22 cellular contexts compared by ENCODE assay signal in genomic region chr11:91800208-91800914, GRCh38.
DNase-seq lines count a peak whose midpoint lies in the region; ATAC-seq and TF ChIP-seq lines count a peak whose summit lies in the region.
"Had no signal": no experiment of that assay in that cellular context is flagged by ENCODE, and none has a peak within 500 bp of the region (broad histone marks: within the 10 kb centered on the region; RNA-seq: fewer than 3 reads in every experiment).

No MANE protein-coding gene starts in this region.

- H3K4me1 Mint-ChIP-seq in activated CD8-positive, alpha-beta T cell treated with anti-CD3 and anti-CD28 coated beads for 36 hours (ENCODE audit: low read depth), result no peaks in the 10 kb centered on the region
- no peaks in the 10 kb centered on the region for H3K4me1 Mint-ChIP-seq in activated naive CD4-positive, alpha-beta T cell treated with anti-CD3 and anti-CD28 coated beads for 36 hours (ENCODE audit: low read depth)
- H3K4me1 Mint-ChIP-seq: IgD-negative memory B cell had no signal

- no peak overlapping the region for H3K27ac Mint-ChIP-seq in activated CD8-positive, alpha-beta T cell treated with anti-CD3 and anti-CD28 coated beads for 36 hours
- no peak overlapping the region for H3K27ac Mint-ChIP-seq in activated naive CD4-positive, alpha-beta T cell treated with anti-CD3 and anti-CD28 coated beads for 36 hours
- H3K27ac Mint-ChIP-seq: CD4-positive, alpha-beta T cell; IgD-negative memory B cell had no signal

- H2BK5ac ChIP-seq in neuronal stem cell (ENCODE audit: low read length), result no peak overlapping the region

- H3K4me3 ChIP-seq in AG10803 (ENCODE audit: low read length) (no peak overlapping the region), MG63 (no peak overlapping the region), neuronal stem cell (ENCODE audit: low read length in 2 of 2) (no peak overlapping the region)
- H3K4me3 ChIP-seq: BLaER1, GM12878, GM23248, HAP-1 had no signal

- H3K4me3 Mint-ChIP-seq in activated CD8-positive, alpha-beta T cell treated with anti-CD3 and anti-CD28 coated beads for 36 hours, result no peak overlapping the region
- H3K4me3 Mint-ChIP-seq in activated naive CD4-positive, alpha-beta T cell treated with anti-CD3 and anti-CD28 coated beads for 36 hours, result no peak overlapping the region
- H3K4me3 Mint-ChIP-seq: CD4-positive, alpha-beta T cell; IgD-negative memory B cell had no signal

- H2BK120ac ChIP-seq in neuronal stem cell (ENCODE audit: low read depth, low read length), result peak overlapping the region; percentile 91

- H3K9me3 Mint-ChIP-seq in activated CD8-positive, alpha-beta T cell treated with anti-CD3 and anti-CD28 coated beads for 36 hours, result peaks cover 4% of the 10 kb centered on the region
- H3K9me3 Mint-ChIP-seq in activated naive CD4-positive, alpha-beta T cell treated with anti-CD3 and anti-CD28 coated beads for 36 hours, result no peaks in the 10 kb centered on the region

- DNase-seq in AG10803 (ENCODE audit: low read depth), result peak; percentile 7
- DNase-seq in MG63, result peak; percentile 16
- DNase-seq in neuronal stem cell (ENCODE audit: low spot score), result no peak
- DNase-seq in activated CD8-positive, alpha-beta T cell treated with anti-CD3 and anti-CD28 coated beads for 36 hours, result no peak
- no peak for DNase-seq in activated naive CD4-positive, alpha-beta T cell treated with anti-CD3 and anti-CD28 coated beads for 36 hours
- DNase-seq in A172 (ENCODE audit: low spot score), result no peak
- DNase-seq in superior temporal gyrus (ENCODE audit: extremely low spot score), result no peak
- DNase-seq: CD4-positive, alpha-beta T cell; COR-L47; DMS79; GM23248; MV-4-11; NCI-H1105 treated with DMSO at 0.1 percent for 48 hours; NCI-H2029 treated with DMSO at 0.1 percent for 48 hours; NCI-H2171; NCI-H526 treated with DMSO at 0.1 percent for 48 hours; OCI-M1 had no signal

- CTCF ChIA-PET in activated CD8-positive, alpha-beta T cell treated with anti-CD3 and anti-CD28 coated beads for 36 hours (lab: Charles Lee), result no interaction called here
- CTCF ChIA-PET in activated naive CD4-positive, alpha-beta T cell treated with anti-CD3 and anti-CD28 coated beads for 36 hours (lab: Charles Lee), result no interaction called here

- H3K79me1 ChIP-seq in neuronal stem cell (ENCODE audit: low read depth, low read length), result no peaks in the 10 kb centered on the region

- no peaks in the 10 kb centered on the region for H3K9me3 ChIP-seq in MG63
- no peaks in the 10 kb centered on the region for H3K9me3 ChIP-seq in neuronal stem cell (replicated peaks in 1 of 2; ENCODE audit: control insufficient read depth in 2 of 2, insufficient read depth in 1 of 2, low read depth in 1 of 2, low read length in 2 of 2)
- H3K9me3 ChIP-seq: BLaER1, HAP-1 had no signal

- peak overlapping the region; percentile 53 for H4K91ac ChIP-seq in neuronal stem cell (ENCODE audit: low read depth, low read length, poor library complexity)

- H3K4me1 ChIP-seq in neuronal stem cell (ENCODE audit: control insufficient read depth in 2 of 2, insufficient read depth in 1 of 2, low read depth in 1 of 2, low read length in 2 of 2), result peaks cover 9% of the 10 kb centered on the region in 2 donors
- H3K4me1 ChIP-seq: BLaER1 had no signal

- TF ChIP-seq CTCF in AG10803 (conservative IDR thresholded peaks at IDR 0.05; ENCODE audit: low read length), result no peak
- TF ChIP-seq CTCF in activated CD8-positive, alpha-beta T cell treated with anti-CD3 and anti-CD28 coated beads for 36 hours (IDR thresholded peaks at IDR 0.05), result no peak

- no peaks in the 10 kb centered on the region for H3K36me3 ChIP-seq in MG63
- H3K36me3 ChIP-seq in neuronal stem cell (replicated peaks in 1 of 2; ENCODE audit: control insufficient read depth in 2 of 2, insufficient read depth in 2 of 2, low read length in 2 of 2), result no peaks in the 10 kb centered on the region
- H3K36me3 ChIP-seq: BLaER1, HAP-1 had no signal

- H3K9ac ChIP-seq in neuronal stem cell (ENCODE audit: low read depth, low read length, poor library complexity), result peak overlapping the region; percentile 60
- H3K9ac ChIP-seq: BLaER1, GM23248 had no signal

- intact Hi-C loops in activated CD8-positive, alpha-beta T cell treated with anti-CD3 and anti-CD28 coated beads for 36 hours (cut with micrococcal nuclease), result no loop called here
- intact Hi-C loops in activated naive CD4-positive, alpha-beta T cell treated with anti-CD3 and anti-CD28 coated beads for 36 hours (cut with micrococcal nuclease), result no loop called here

- no peak overlapping the region for H3K27ac ChIP-seq in neuronal stem cell (replicated peaks; ENCODE audit: low read length)
- H3K27ac ChIP-seq: BLaER1, GM23248 had no signal

- H3K14ac ChIP-seq in neuronal stem cell (ENCODE audit: low read length), result no peak overlapping the region

- H4K8ac ChIP-seq in neuronal stem cell (ENCODE audit: low read depth, low read length), result peak overlapping the region; percentile 17

- ATAC-seq in esophagus mucosa, result peak; percentile 22
- no peak for ATAC-seq in activated CD8-positive, alpha-beta T cell treated with anti-CD3 and anti-CD28 coated beads for 36 hours
- ATAC-seq: GM12878 had no signal

- H2BK12ac ChIP-seq in neuronal stem cell (ENCODE audit: low read length), result peak overlapping the region; percentile 84

- POLR2A ChIA-PET in activated CD8-positive, alpha-beta T cell treated with anti-CD3 and anti-CD28 coated beads for 36 hours (lab: Charles Lee), result no interaction called here

- H3K4ac ChIP-seq in neuronal stem cell (ENCODE audit: low read length), result peak overlapping the region; percentile 66

- H3K27me3 Mint-ChIP-seq in activated CD8-positive, alpha-beta T cell treated with anti-CD3 and anti-CD28 coated beads for 36 hours, result no peaks in the 10 kb centered on the region
- H3K27me3 Mint-ChIP-seq in activated naive CD4-positive, alpha-beta T cell treated with anti-CD3 and anti-CD28 coated beads for 36 hours (ENCODE audit: low read depth), result no peaks in the 10 kb centered on the region
- H3K27me3 Mint-ChIP-seq: CD4-positive, alpha-beta T cell; IgD-negative memory B cell had no signal

- H3K23ac ChIP-seq in neuronal stem cell (ENCODE audit: low read depth, low read length, poor library complexity), result no peak overlapping the region

- peak overlapping the region; percentile 94 for H2BK15ac ChIP-seq in neuronal stem cell (ENCODE audit: low read length)

- no peak overlapping the region for H2AK5ac ChIP-seq in neuronal stem cell (ENCODE audit: low read depth, low read length)

- H3K27me3 ChIP-seq in MG63, result no peaks in the 10 kb centered on the region
- H3K27me3 ChIP-seq in neuronal stem cell (ENCODE audit: control insufficient read depth in 3 of 3, insufficient read depth in 3 of 3, low read depth in 1 of 3, low read length in 3 of 3), result no peaks in the 10 kb centered on the region
- H3K27me3 ChIP-seq: BLaER1 had no signal

- H3K18ac ChIP-seq in neuronal stem cell (ENCODE audit: low read length), result peak overlapping the region; percentile 83

- H2AFZ ChIP-seq in neuronal stem cell (ENCODE audit: low read length), result no peak overlapping the region
- H2AFZ ChIP-seq: GM23248 had no signal

- no CpG with 5 or more reads among the region's 9 CpGs for WGBS in neuronal stem cell (ENCODE audit: extremely low coverage in 2 of 2, insufficient read length in 2 of 2, insufficient replicate concordance in 1 of 2), 2 donors

- no peaks in the 10 kb centered on the region for H3K36me3 Mint-ChIP-seq in activated CD8-positive, alpha-beta T cell treated with anti-CD3 and anti-CD28 coated beads for 36 hours (ENCODE audit: low read depth)
- no peaks in the 10 kb centered on the region for H3K36me3 Mint-ChIP-seq in activated naive CD4-positive, alpha-beta T cell treated with anti-CD3 and anti-CD28 coated beads for 36 hours (ENCODE audit: low read depth)
- H3K36me3 Mint-ChIP-seq: IgD-negative memory B cell had no signal

- no peak overlapping the region for H3K4me2 ChIP-seq in neuronal stem cell (ENCODE audit: insufficient read depth, low read length, poor library complexity, severe bottlenecking)
- H3K4me2 ChIP-seq: BLaER1 had no signal

Comparison
In these comparisons a context has a peak if more than half of its experiments do, and no peak if none do; other contexts are left out.
1. DNase-seq: peak in AG10803 (single experiment) and MG63 (single experiment); none in neuronal stem cell (single experiment), activated CD8-positive, alpha-beta T cell treated with anti-CD3 and anti-CD28 coated beads for 36 hours (single experiment), activated naive CD4-positive, alpha-beta T cell treated with anti-CD3 and anti-CD28 coated beads for 36 hours (single experiment), A172 (single experiment) and superior temporal gyrus (single experiment).